ENCODE assay signal across 8 cellular contexts in the genomic region with DNA sequence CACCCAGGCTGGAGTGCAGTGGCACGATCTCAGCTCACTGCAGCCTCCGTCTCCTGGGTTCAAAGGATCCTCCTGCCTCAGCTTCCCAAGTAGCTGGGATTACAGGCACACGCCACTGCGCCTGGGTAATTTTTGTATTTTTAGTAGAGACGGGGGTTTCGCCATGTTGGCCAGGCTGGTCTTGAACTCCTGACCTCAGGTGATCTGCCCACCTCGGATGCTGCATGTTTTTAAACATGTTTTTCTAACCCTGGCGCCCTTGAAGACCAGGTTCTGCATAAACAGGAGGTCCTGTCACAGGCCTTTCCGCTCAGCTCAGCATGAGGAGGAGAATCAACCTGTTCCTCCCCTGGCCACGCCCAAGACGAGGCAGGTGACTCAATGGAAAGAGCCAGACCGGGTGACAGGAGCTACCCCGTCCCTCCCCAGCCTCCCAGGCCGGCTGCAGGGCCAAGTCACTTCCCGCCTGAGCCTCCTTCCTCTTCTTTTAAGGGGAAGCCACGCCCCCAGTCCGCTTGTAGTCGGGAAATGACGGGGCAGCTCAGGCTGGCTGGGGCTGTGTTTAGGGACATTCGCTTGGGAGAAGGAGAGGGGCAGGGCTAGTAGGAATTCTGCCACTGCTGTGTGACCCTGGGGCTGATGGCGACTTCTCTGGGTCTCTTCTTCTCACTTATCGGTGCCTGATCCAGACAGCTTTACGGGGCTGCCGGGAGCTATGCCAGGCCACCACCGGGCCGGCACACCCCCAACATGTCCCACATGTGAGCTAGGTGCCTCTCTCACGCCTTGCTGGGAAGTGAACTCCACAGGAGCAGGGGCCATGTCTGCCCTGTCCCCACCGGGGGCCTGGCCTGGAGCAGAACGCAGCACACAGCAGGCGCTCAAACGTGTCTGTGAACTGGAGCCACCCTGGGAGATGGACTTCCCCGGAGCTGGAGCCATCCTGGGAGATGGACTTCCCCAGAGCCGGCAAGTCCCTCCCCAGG. TPM values are rescaled to one million over a fixed set of nuclear protein-coding genes. Genes with fewer than 3 reads are reported as not detected.
DNase-seq lines count a peak whose midpoint lies in the region; ATAC-seq and TF ChIP-seq lines count a peak whose summit lies in the region.

No MANE protein-coding gene starts in this region.

- peak overlapping the region; percentile 100 for H3K27ac Mint-ChIP-seq in activated naive CD4-positive, alpha-beta T cell treated with anti-CD3 and anti-CD28 coated beads, Interleukin-2, amount 10 ng/mL, durations not matched to agents 7 days and 5 days

- peak overlapping the region; percentile 98 for H3K27ac ChIP-seq in left ventricle myocardium inferior (replicated peaks)
- H3K27ac ChIP-seq in gastrocnemius medialis = peak overlapping the region; percentile 78 to 96 (median 86)

- intact Hi-C loops in left ventricle myocardium inferior (cut with micrococcal nuclease) (no loop called here), gastrocnemius medialis (cut with DNase I; ENCODE audit: low total_unique reads) (no loop called here)

- no peaks in the 10 kb centered on the region for H3K27me3 Mint-ChIP-seq in activated naive CD4-positive, alpha-beta T cell treated with anti-CD3 and anti-CD28 coated beads, Interleukin-2, amount 10 ng/mL, durations not matched to agents 7 days and 5 days

- CTCF ChIA-PET in activated naive CD4-positive, alpha-beta T cell treated with anti-CD3 and anti-CD28 coated beads, Interleukin-2, amount 10 ng/mL, durations not matched to agents 7 days and 5 days (lab: Charles Lee) = interaction anchor here (0.8 to 2.8 kb wide), 4 partner anchors 9 to 100 kb away, joined by 3 to 12 read pairs (median 7); no protein-coding TSS in a partner anchor

- H3K4me3 Mint-ChIP-seq in activated naive CD4-positive, alpha-beta T cell treated with anti-CD3 and anti-CD28 coated beads, Interleukin-2, amount 10 ng/mL, durations not matched to agents 7 days and 5 days = peak overlapping the region; percentile 76

- H3K4me1 ChIP-seq in left ventricle myocardium inferior (peaks cover 94% of the 10 kb centered on the region), gastrocnemius medialis (peaks cover 13 to 26% of the 10 kb centered on the region in 2 donors)

- H3K4me3 ChIP-seq in left ventricle myocardium inferior (peak overlapping the region; percentile 98), gastrocnemius medialis (peak overlapping the region in 3 of 4 donors; percentile 22 to 25 (median 24))

- H3K27me3 ChIP-seq in left ventricle myocardium inferior (ENCODE audit: low read depth) (no peaks in the 10 kb centered on the region), gastrocnemius medialis (no peaks in the 10 kb centered on the region)

- in situ Hi-C loops in gastrocnemius medialis (cut with MboI; ENCODE audit: low sequenced_read_pairs in 4 of 4) = no loop called here

- TF ChIP-seq POLR2A in gastrocnemius medialis (IDR thresholded peaks at IDR 0.05) = peak; percentile 28 to 64

- peaks cover 77% of the 10 kb centered on the region for H3K4me1 Mint-ChIP-seq in activated naive CD4-positive, alpha-beta T cell treated with anti-CD3 and anti-CD28 coated beads, Interleukin-2, amount 10 ng/mL, durations not matched to agents 7 days and 5 days

- ATAC-seq in HG02759 (IDR thresholded peaks at IDR 0.05; ENCODE audit: unreplicated experiment) = peak; percentile 47
- ATAC-seq in gastrocnemius medialis = peak; percentile 63 to 66

- DNase-seq in Daoy (ENCODE audit: low read depth) (peak; percentile 77), SIG-M5 (lab: John Stamatoyannopoulos, UW) (peak; percentile 72), left ventricle myocardium inferior (peak; percentile 92), gastrocnemius medialis (peak; percentile 70 to 75), COR-L47 (lab: John Stamatoyannopoulos, UW) (no peak), NCI-H2171 (lab: John Stamatoyannopoulos, UW) (no peak)
- peak; percentile 98 for DNase-seq in activated naive CD4-positive, alpha-beta T cell treated with anti-CD3 and anti-CD28 coated beads, Interleukin-2, amount 10 ng/mL, durations not matched to agents 7 days and 5 days

- H3K36me3 Mint-ChIP-seq in activated naive CD4-positive, alpha-beta T cell treated with anti-CD3 and anti-CD28 coated beads, Interleukin-2, amount 10 ng/mL, durations not matched to agents 7 days and 5 days = peaks cover 31% of the 10 kb centered on the region

- no peak for TF ChIP-seq CTCF in left ventricle myocardium inferior (IDR thresholded peaks at IDR 0.05; ENCODE audit: borderline replicate concordance)
- no peak for TF ChIP-seq CTCF in gastrocnemius medialis (IDR thresholded peaks at IDR 0.05 in 4 of 5, conservative IDR thresholded peaks at IDR 0.05 in 1 of 5)

- no peaks in the 10 kb centered on the region for H3K9me3 Mint-ChIP-seq in activated naive CD4-positive, alpha-beta T cell treated with anti-CD3 and anti-CD28 coated beads, Interleukin-2, amount 10 ng/mL, durations not matched to agents 7 days and 5 days

- H3K36me3 ChIP-seq in left ventricle myocardium inferior (peaks cover 12% of the 10 kb centered on the region), gastrocnemius medialis (no peaks in the 10 kb centered on the region)

- no peaks in the 10 kb centered on the region for H3K9me3 ChIP-seq in left ventricle myocardium inferior (replicated peaks)
- H3K9me3 ChIP-seq in gastrocnemius medialis = no peaks in the 10 kb centered on the region

RNA-seq across cellular contexts. Expression of gene NOTCH1, which starts 6.1 kb away (rescaled TPM):
- total RNA-seq in Daoy (2014; rRNA removed; shearing (Covaris generic)) = 4.4 and 8.7 TPM in 2 replicates
- total RNA-seq in left ventricle myocardium inferior (17.6 TPM), gastrocnemius medialis (10 to 100 TPM in 1 of 4 donors, 1 to 10 TPM in 3; 6.3 to 15.4 (median 8.2) TPM)

RNA-seq across cellular contexts. Expression of gene SEC16A, which starts 56.9 kb away (rescaled TPM):
- 22.1 and 25.4 TPM in 2 replicates for total RNA-seq in Daoy (2014; rRNA removed; shearing (Covaris generic))
- total RNA-seq in left ventricle myocardium inferior (23.4 TPM), gastrocnemius medialis (10 to 100 TPM; 23.9 to 50.4 (median 46.6) TPM)

Comparison
In these comparisons a context has a peak if more than half of its experiments do, and no peak if none do; other contexts are left out.
1. DNase-seq: peak in Daoy (single experiment), SIG-M5 (single experiment), activated naive CD4-positive, alpha-beta T cell treated with anti-CD3 and anti-CD28 coated beads, Interleukin-2, amount 10 ng/mL, durations not matched to agents 7 days and 5 days (single experiment), left ventricle myocardium inferior (single experiment) and gastrocnemius medialis (2 of 2); none in COR-L47 (single experiment) and NCI-H2171 (single experiment).